In the genomic region with DNA sequence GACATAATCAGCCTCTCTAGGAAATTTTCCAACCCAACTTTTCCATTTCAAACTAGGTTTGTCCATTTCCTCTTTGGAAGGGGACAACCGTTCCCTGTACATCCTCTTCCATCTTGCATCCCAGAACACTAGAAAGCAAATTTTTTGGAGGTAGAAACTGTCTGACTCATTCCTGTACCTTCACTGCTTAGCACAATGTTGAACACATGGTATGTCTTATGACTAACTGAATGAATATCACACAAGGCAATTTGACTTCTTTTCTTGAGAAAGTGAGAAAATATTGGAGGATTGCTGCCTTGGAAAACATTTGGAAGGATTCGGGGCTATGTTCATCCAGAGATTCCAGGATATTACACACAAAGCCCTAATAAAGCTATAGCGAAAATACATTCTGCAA, we compare ENCODE assay signal across 17 cellular contexts.
"Had no signal": no experiment of that assay in that cellular context is flagged by ENCODE, and none has a peak within 500 bp of the region (broad histone marks: within the 10 kb centered on the region; RNA-seq: fewer than 3 reads in every experiment).

No MANE protein-coding gene starts in this region.

- H3K9me3 ChIP-seq: adrenal gland, left lung, right lobe of liver had no signal

- H3K36me3 ChIP-seq: adrenal gland, cardiac muscle cell, left lung, right lobe of liver had no signal

- H3K4me1 ChIP-seq: adrenal gland, left lung had no signal

- H3K27me3 ChIP-seq: adrenal gland, cardiac muscle cell, left lung, right lobe of liver had no signal

- H3K27ac ChIP-seq: adrenal gland, cardiac muscle cell, left lung, right lobe of liver, VCaP had no signal

- H3K4me3 ChIP-seq: adrenal gland, cardiac muscle cell, left lung, right lobe of liver had no signal

- DNase-seq: activated CD4-positive, CD25-positive, alpha-beta regulatory T cell treated with anti-CD3 and anti-CD28 coated beads, Interleukin-2, amount 50 U/mL, for 72 hours; activated effector memory CD4-positive, alpha-beta T cell treated with anti-CD3 and anti-CD28 coated beads, Interleukin-2, amount 50 U/mL, for 16 hours; activated T-cell treated with anti-CD3 and anti-CD28 coated beads, Interleukin-2, amount 50 U/mL, for 72 hours; adrenal gland; dermis blood vessel endothelial cell; effector memory CD4-positive, alpha-beta T cell; kidney; left lung; midbrain; nephron progenitor cell; right lobe of liver; small intestine; stimulated activated CD4-positive, alpha-beta T cell treated with anti-CD3 and anti-CD28 coated beads, Interleukin-15, amount 100 ng/mL, for 24 hours; stimulated activated CD4-positive, alpha-beta T cell treated with anti-CD3 and anti-CD28 coated beads, Interleukin-2, amount 100 ng/mL, for 48 hours had no signal

- ATAC-seq: activated T-cell treated with anti-CD3 and anti-CD28 coated beads, Interleukin-2, amount 50 U/mL, for 72 hours; left lung; right lobe of liver had no signal

- FAIRE-seq: endothelial cell of umbilical vein, kidney, small intestine had no signal
